Comparison of ENCODE assay signal across 13 cellular contexts in genomic region chr6:159594106-159594749, GRCh38.
A peak's percentile ranks its signal among the peaks of the same experiment; 100 is the strongest.
DNase-seq lines count a peak whose midpoint lies in the region; ATAC-seq and TF ChIP-seq lines count a peak whose summit lies in the region.
"Had no signal": no experiment of that assay in that cellular context is flagged by ENCODE, and none has a peak within 500 bp of the region (broad histone marks: within the 10 kb centered on the region; RNA-seq: fewer than 3 reads in every experiment).

No MANE protein-coding gene starts in this region.

- peak overlapping the region; percentile 74 for H3K27ac Mint-ChIP-seq in activated naive CD4-positive, alpha-beta T cell treated with anti-CD3 and anti-CD28 coated beads, Interleukin-2, amount 50 U/mL, for 24 hours
- H3K27ac Mint-ChIP-seq in activated naive CD8-positive, alpha-beta T cell = peak overlapping the region; percentile 71
- no peak overlapping the region for H3K27ac Mint-ChIP-seq in type B pancreatic cell
- H3K27ac Mint-ChIP-seq: activated CD8-positive, alpha-beta T cell treated with anti-CD3 and anti-CD28 coated beads, Interleukin-2, amount 10 ng/mL, durations not matched to agents 7 days and 5 days had no signal

- H3K4me1 Mint-ChIP-seq in activated naive CD4-positive, alpha-beta T cell treated with anti-CD3 and anti-CD28 coated beads, Interleukin-2, amount 50 U/mL, for 24 hours = peaks cover 10% of the 10 kb centered on the region
- peaks cover 13% of the 10 kb centered on the region for H3K4me1 Mint-ChIP-seq in activated naive CD8-positive, alpha-beta T cell (ENCODE audit: low read depth)
- peaks cover 16% of the 10 kb centered on the region for H3K4me1 Mint-ChIP-seq in type B pancreatic cell (ENCODE audit: unreplicated experiment)

- H3K36me3 Mint-ChIP-seq in activated naive CD4-positive, alpha-beta T cell treated with anti-CD3 and anti-CD28 coated beads, Interleukin-2, amount 50 U/mL, for 24 hours = no peaks in the 10 kb centered on the region
- H3K36me3 Mint-ChIP-seq in activated naive CD8-positive, alpha-beta T cell = no peaks in the 10 kb centered on the region
- H3K36me3 Mint-ChIP-seq in type B pancreatic cell = no peaks in the 10 kb centered on the region

- no peak for DNase-seq in activated naive CD4-positive, alpha-beta T cell (lab: John Stamatoyannopoulos, UW)
- DNase-seq in foreskin fibroblast (peak; percentile 74 to 86), type B pancreatic cell (ENCODE audit: extremely low spot score, unreplicated experiment) (no peak), Right ventricle myocardium inferior (ENCODE audit: missing footprints) (no peak)
- DNase-seq: activated CD8-positive, alpha-beta T cell treated with anti-CD3 and anti-CD28 coated beads, Interleukin-2, amount 10 ng/mL, durations not matched to agents 7 days and 5 days; esophagus squamous epithelium; KBM-7; left lung; NCI-H446 had no signal

- no peaks in the 10 kb centered on the region for H3K27me3 Mint-ChIP-seq in activated naive CD4-positive, alpha-beta T cell treated with anti-CD3 and anti-CD28 coated beads, Interleukin-2, amount 50 U/mL, for 24 hours
- H3K27me3 Mint-ChIP-seq in activated naive CD8-positive, alpha-beta T cell = peaks cover 1% of the 10 kb centered on the region
- H3K27me3 Mint-ChIP-seq in type B pancreatic cell = peaks cover 2% of the 10 kb centered on the region

- no peak overlapping the region for H3K4me3 ChIP-seq in foreskin fibroblast (ENCODE audit: low read depth in 1 of 2, low read length in 2 of 2)
- H3K4me3 ChIP-seq: esophagus squamous epithelium, left lung had no signal

- intact Hi-C loops in Right ventricle myocardium inferior (cut with DNase I) = no loop called here

- no peak overlapping the region for H3K4me3 Mint-ChIP-seq in activated naive CD4-positive, alpha-beta T cell treated with anti-CD3 and anti-CD28 coated beads, Interleukin-2, amount 50 U/mL, for 24 hours
- no peak overlapping the region for H3K4me3 Mint-ChIP-seq in activated naive CD8-positive, alpha-beta T cell
- H3K4me3 Mint-ChIP-seq in type B pancreatic cell = peak overlapping the region; percentile 1
- H3K4me3 Mint-ChIP-seq: activated CD8-positive, alpha-beta T cell treated with anti-CD3 and anti-CD28 coated beads, Interleukin-2, amount 10 ng/mL, durations not matched to agents 7 days and 5 days had no signal

- ATAC-seq in GM18520 (IDR thresholded peaks at IDR 0.05; ENCODE audit: unreplicated experiment) (no peak), Right ventricle myocardium inferior (no peak), HG02852 (IDR thresholded peaks at IDR 0.05; ENCODE audit: unreplicated experiment) (no peak)
- ATAC-seq: activated CD8-positive, alpha-beta T cell treated with anti-CD3 and anti-CD28 coated beads, Interleukin-2, amount 10 ng/mL, durations not matched to agents 7 days and 5 days had no signal

- TF ChIP-seq CTCF in foreskin fibroblast (IDR thresholded peaks at IDR 0.05; ENCODE audit: low read depth, low read length) (no peak), type B pancreatic cell (conservative IDR thresholded peaks at IDR 0.05) (no peak)

- H3K9me3 Mint-ChIP-seq in activated naive CD4-positive, alpha-beta T cell treated with anti-CD3 and anti-CD28 coated beads, Interleukin-2, amount 50 U/mL, for 24 hours = no peaks in the 10 kb centered on the region
- no peaks in the 10 kb centered on the region for H3K9me3 Mint-ChIP-seq in activated naive CD8-positive, alpha-beta T cell (ENCODE audit: low read depth)
- no peaks in the 10 kb centered on the region for H3K9me3 Mint-ChIP-seq in type B pancreatic cell

Comparison
In these comparisons a context has a peak if more than half of its experiments do, and no peak if none do; other contexts are left out.
1. DNase-seq: peak in foreskin fibroblast (2 of 2); none in activated naive CD4-positive, alpha-beta T cell (0 of 4), type B pancreatic cell (single experiment) and Right ventricle myocardium inferior (single experiment).